In the genomic region with DNA sequence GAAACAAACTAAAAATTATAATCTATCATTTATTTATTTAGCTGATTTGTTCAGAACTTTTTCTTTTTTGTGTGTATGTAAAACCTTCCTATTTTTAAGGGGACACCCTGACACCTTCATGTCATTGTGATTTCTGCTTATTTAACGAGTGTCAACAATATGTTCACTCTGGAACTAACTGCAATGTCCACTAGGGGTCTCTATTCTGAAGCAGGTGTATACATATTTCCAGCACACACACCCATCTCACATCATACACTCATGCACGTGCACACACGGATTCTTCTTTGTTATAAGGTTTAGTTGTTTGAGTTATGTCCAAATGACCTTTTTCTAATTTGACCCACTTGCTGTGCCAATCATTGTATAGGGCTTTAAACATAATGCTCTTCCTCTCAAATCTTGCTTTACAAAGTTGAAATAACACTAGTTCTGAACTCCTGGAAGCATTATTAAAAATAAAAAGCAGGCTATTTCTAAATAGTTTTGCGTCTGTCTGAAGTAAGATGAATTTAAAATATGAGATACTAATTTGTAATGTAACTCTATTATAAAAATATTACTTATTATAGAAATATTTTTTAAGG, we compare ENCODE assay signal across 9 cellular contexts. TPM values are rescaled to one million over a fixed set of nuclear protein-coding genes. Genes with fewer than 3 reads are reported as not detected.
DNase-seq lines count a peak whose midpoint lies in the region; ATAC-seq and TF ChIP-seq lines count a peak whose summit lies in the region.
"Had no signal": no experiment of that assay in that cellular context is flagged by ENCODE, and none has a peak within 500 bp of the region (broad histone marks: within the 10 kb centered on the region; RNA-seq: fewer than 3 reads in every experiment).

No MANE protein-coding gene starts in this region.

- no peak for TF ChIP-seq POLR2A in lower leg skin (IDR thresholded peaks at IDR 0.05)

- H3K36me3 Mint-ChIP-seq in CD4-positive, CD25-positive, alpha-beta regulatory T cell: no peaks in the 10 kb centered on the region
- peaks cover 3% of the 10 kb centered on the region for H3K36me3 Mint-ChIP-seq in progenitor cell of endocrine pancreas (ENCODE audit: insufficient read depth)

- H3K36me3 ChIP-seq in CD4-positive, CD25-positive, alpha-beta regulatory T cell (ENCODE audit: control insufficient read depth, insufficient read depth, low read length): no peaks in the 10 kb centered on the region
- H3K36me3 ChIP-seq in SK-N-SH (replicated peaks in 1 of 2; ENCODE audit: control insufficient read depth in 1 of 2, insufficient read depth in 2 of 2, low read length in 1 of 2): peaks cover 44 to 93% of the 10 kb centered on the region in 2 experiments

- H2AFZ ChIP-seq in SK-N-SH (ENCODE audit: low read depth): no peak overlapping the region

- ATAC-seq in CD4-positive, CD25-positive, alpha-beta regulatory T cell (ENCODE audit: low read depth in 2 of 2): peak; percentile 90 to 94
- ATAC-seq in GM18858 (IDR thresholded peaks at IDR 0.05; ENCODE audit: unreplicated experiment): peak; percentile 100
- ATAC-seq in HG02943 (IDR thresholded peaks at IDR 0.05; ENCODE audit: low read depth, unreplicated experiment): peak; percentile 99

- DNase-seq in CD4-positive, CD25-positive, alpha-beta regulatory T cell: peak in 2 of 3 donors; percentile 46 to 81
- DNase-seq in NCI-H1436 treated with DMSO at 0.1 percent for 48 hours (lab: John Stamatoyannopoulos, UW): peak; percentile 31
- peak; percentile 49 for DNase-seq in SK-N-SH
- DNase-seq in fibroblast of peridontal ligament (ENCODE audit: extremely low read depth): peak; percentile 75
- no peak for DNase-seq in progenitor cell of endocrine pancreas (ENCODE audit: low spot score, unreplicated experiment)
- no peak for DNase-seq in lower leg skin (ENCODE audit: low spot score in 2 of 2)

- H3K27me3 Mint-ChIP-seq in CD4-positive, CD25-positive, alpha-beta regulatory T cell: peaks cover 4% of the 10 kb centered on the region
- no peaks in the 10 kb centered on the region for H3K27me3 Mint-ChIP-seq in progenitor cell of endocrine pancreas

- H3K27me3 ChIP-seq in CD4-positive, CD25-positive, alpha-beta regulatory T cell (ENCODE audit: control insufficient read depth, insufficient read depth, low read length): no peaks in the 10 kb centered on the region
- no peaks in the 10 kb centered on the region for H3K27me3 ChIP-seq in SK-N-SH (ENCODE audit: insufficient read depth)

- TF ChIP-seq CTCF in SK-N-SH (IDR thresholded peaks at IDR 0.05) (peak; percentile 89), progenitor cell of endocrine pancreas (IDR thresholded peaks at IDR 0.05; ENCODE audit: unreplicated experiment) (peak; percentile 85), lower leg skin (IDR thresholded peaks at IDR 0.05) (no peak)

- peaks cover 14% of the 10 kb centered on the region for H3F3A ChIP-seq in SK-N-SH (replicated peaks; ENCODE audit: insufficient read depth)

- TF ChIP-seq EP300 in SK-N-SH (IDR thresholded peaks at IDR 0.05; ENCODE audit: borderline replicate concordance in 1 of 2, low read depth in 1 of 2, low read length in 1 of 2): no peak

- no peaks in the 10 kb centered on the region for H3K9me3 ChIP-seq in CD4-positive, CD25-positive, alpha-beta regulatory T cell (ENCODE audit: control insufficient read depth in 2 of 2, low read length in 2 of 2)
- H3K9me3 ChIP-seq in SK-N-SH: no peaks in the 10 kb centered on the region

- H3K4me2 ChIP-seq in SK-N-SH: no peak overlapping the region

- H3K4me3 ChIP-seq in CD4-positive, CD25-positive, alpha-beta regulatory T cell (ENCODE audit: low read depth, low read length): peak overlapping the region; percentile 17
- H3K4me3 ChIP-seq in SK-N-SH (ENCODE audit: low read depth in 2 of 2, low read length in 1 of 2) (no peak overlapping the region), lower leg skin (ENCODE audit: low read depth, poor library complexity, severe bottlenecking) (no peak overlapping the region)

- intact Hi-C loops in lower leg skin (cut with DNase I; ENCODE audit: low total_unique reads): loop anchor here (10.0 kb wide), 1 partner anchor 635 kb away; no protein-coding TSS in a partner anchor

- peaks cover 92% of the 10 kb centered on the region for H3K79me2 ChIP-seq in SK-N-SH (ENCODE audit: insufficient read depth)

- H4K20me1 ChIP-seq in SK-N-SH (ENCODE audit: insufficient read depth): no peaks in the 10 kb centered on the region

- H3K27ac ChIP-seq in CD4-positive, CD25-positive, alpha-beta regulatory T cell (ENCODE audit: insufficient read depth, low read length, poor library complexity, severe bottlenecking): no peak overlapping the region
- no peak overlapping the region for H3K27ac ChIP-seq in SK-N-SH (ENCODE audit: low read depth in 2 of 2, low read length in 1 of 2)

- POLR2A ChIA-PET in SK-N-SH (lab: Yijun Ruan, JAX): no interaction called here

- TF ChIP-seq RAD21 in SK-N-SH (IDR thresholded peaks at IDR 0.05; ENCODE audit: low read length): peak; percentile 76

- WGBS in SK-N-SH (ENCODE audit: low lambda C conversion rate): 38% methylated on average over 4 of the region's 4 CpGs
- 28% methylated on average over 4 of the region's 4 CpGs for WGBS in lower leg skin, 2 donors

- no peak overlapping the region for H3K4me3 Mint-ChIP-seq in CD4-positive, CD25-positive, alpha-beta regulatory T cell
- no peak overlapping the region for H3K4me3 Mint-ChIP-seq in progenitor cell of endocrine pancreas (ENCODE audit: low read depth)
- H3K4me3 Mint-ChIP-seq: T-helper 1 cell treated with Interleukin-12 subunit alpha and Interleukin-12 subunit beta and Interleukin-4 antibody, amounts not matched to agents 30 μg/mL and 1 μg/mL, for 36 hours had no signal

- no peak overlapping the region for H3K27ac Mint-ChIP-seq in CD4-positive, CD25-positive, alpha-beta regulatory T cell
- no peak overlapping the region for H3K27ac Mint-ChIP-seq in progenitor cell of endocrine pancreas
- H3K27ac Mint-ChIP-seq: T-helper 1 cell treated with Interleukin-12 subunit alpha and Interleukin-12 subunit beta and Interleukin-4 antibody, amounts not matched to agents 30 μg/mL and 1 μg/mL, for 36 hours had no signal

- H3K9me2 ChIP-seq in SK-N-SH: no peaks in the 10 kb centered on the region

- CTCF ChIA-PET in SK-N-SH (lab: Yijun Ruan, JAX): interaction anchor here (0.7 to 4.8 kb wide), 22 partner anchors 9 to 635 kb away, joined by 3 to 27 read pairs (median 3); partner anchors contain the start of gene E2F7

- H3K4me1 ChIP-seq in CD4-positive, CD25-positive, alpha-beta regulatory T cell (ENCODE audit: control insufficient read depth, insufficient read depth, low read length, poor library complexity, severe bottlenecking): no peaks in the 10 kb centered on the region
- H3K4me1 ChIP-seq in SK-N-SH (ENCODE audit: control insufficient read depth in 1 of 2, insufficient read depth in 2 of 2, low read depth in 1 of 2, low read length in 1 of 2): peaks cover 0 to 18% of the 10 kb centered on the region in 2 experiments; a peak in 3 of 4 replicates

- H3K9me3 Mint-ChIP-seq in CD4-positive, CD25-positive, alpha-beta regulatory T cell: no peaks in the 10 kb centered on the region
- H3K9me3 Mint-ChIP-seq in progenitor cell of endocrine pancreas (ENCODE audit: low read depth): no peaks in the 10 kb centered on the region
- H3K9me3 Mint-ChIP-seq: T-helper 1 cell treated with Interleukin-12 subunit alpha and Interleukin-12 subunit beta and Interleukin-4 antibody, amounts not matched to agents 30 μg/mL and 1 μg/mL, for 36 hours had no signal

- peaks cover 0 to 25% (median 2%) of the 10 kb centered on the region in 4 donors for H3K4me1 Mint-ChIP-seq in CD4-positive, CD25-positive, alpha-beta regulatory T cell
- H3K4me1 Mint-ChIP-seq in progenitor cell of endocrine pancreas (ENCODE audit: low read depth): no peaks in the 10 kb centered on the region

- H3K9ac ChIP-seq in SK-N-SH: no peak overlapping the region

TF ChIP-seq in SK-N-SH, 30 proteins besides CTCF, POLR2A, EP300 and RAD21 (continues in another document):
- TF ChIP-seq, protein P1, sequence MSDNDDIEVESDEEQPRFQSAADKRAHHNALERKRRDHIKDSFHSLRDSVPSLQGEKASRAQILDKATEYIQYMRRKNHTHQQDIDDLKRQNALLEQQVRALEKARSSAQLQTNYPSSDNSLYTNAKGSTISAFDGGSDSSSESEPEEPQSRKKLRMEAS (IDR thresholded peaks at IDR 0.05; ENCODE audit: low read depth): peak; percentile 68; the same call in 1 of the 2 replicates
- no peak for TF ChIP-seq MEF2A (IDR thresholded peaks at IDR 0.05; ENCODE audit: borderline replicate concordance, low read depth)
- TF ChIP-seq CHD2 (IDR thresholded peaks at IDR 0.05; ENCODE audit: low read length, partially characterized antibody): no peak
- no peak for TF ChIP-seq POLR2AphosphoS5 (IDR thresholded peaks at IDR 0.05; ENCODE audit: low read depth, low read length)
- TF ChIP-seq PBX3 (IDR thresholded peaks at IDR 0.05): peak; percentile 17; the same call in 1 of the 2 replicates
- TF ChIP-seq SMC3 (IDR thresholded peaks at IDR 0.05; ENCODE audit: low read depth, low read length): peak; percentile 63
- peak; percentile 87 for TF ChIP-seq MXI1 (IDR thresholded peaks at IDR 0.05; ENCODE audit: low read depth, low read length)
- TF ChIP-seq FOSL2 (IDR thresholded peaks at IDR 0.05; ENCODE audit: borderline replicate concordance, low read depth): no peak
- no peak for TF ChIP-seq FOXM1 (IDR thresholded peaks at IDR 0.05; ENCODE audit: low read depth)
- no peak for TF ChIP-seq TAF1 (IDR thresholded peaks at IDR 0.05; ENCODE audit: borderline replicate concordance, low read depth, low read length)

RNA-seq across cellular contexts. Expression of gene E2F7, which starts 15.5 kb away (rescaled TPM):
- 1.6 TPM for total RNA-seq in CD4-positive, CD25-positive, alpha-beta regulatory T cell
- under 1 TPM in 2 of 4 donors, not detected in 2; 0.13 to 0.21 TPM for polyA plus RNA-seq in CD4-positive, CD25-positive, alpha-beta regulatory T cell
- polyA plus RNA-seq in SK-N-SH (2012; rRNA removed): 8.8 and 9.2 TPM in 2 replicates
- 8.1 and 8.4 TPM in 2 replicates for polyA plus RNA-seq in SK-N-SH (2012; cell fraction: cytosol; rRNA removed)
- polyA plus RNA-seq in SK-N-SH (2012; cell fraction: nucleus; rRNA removed): 14.7 and 20.5 TPM in 2 replicates
- total RNA-seq in progenitor cell of endocrine pancreas (15.9 and 17.5 TPM in 2 replicates), lower leg skin (1 to 10 TPM in 3 of 4 donors, under 1 TPM in 1; 0.71 to 2.0 (median 1.5) TPM)

Comparison
In these comparisons a context has a peak if more than half of its experiments do, and no peak if none do; other contexts are left out.
1. DNase-seq: peak in CD4-positive, CD25-positive, alpha-beta regulatory T cell (2 of 3), NCI-H1436 treated with DMSO at 0.1 percent for 48 hours (single experiment), SK-N-SH (single experiment) and fibroblast of peridontal ligament (single experiment); none in progenitor cell of endocrine pancreas (single experiment) and lower leg skin (0 of 2).
2. CTCF ChIP-seq: peak in SK-N-SH (single experiment) and progenitor cell of endocrine pancreas (single experiment); none in lower leg skin (0 of 3).
3. Peak in every context shown above with its lines, with median percentiles within 50 percentile points of each other: ATAC-seq.